8 cellular contexts compared by ENCODE assay signal in the genomic region with DNA sequence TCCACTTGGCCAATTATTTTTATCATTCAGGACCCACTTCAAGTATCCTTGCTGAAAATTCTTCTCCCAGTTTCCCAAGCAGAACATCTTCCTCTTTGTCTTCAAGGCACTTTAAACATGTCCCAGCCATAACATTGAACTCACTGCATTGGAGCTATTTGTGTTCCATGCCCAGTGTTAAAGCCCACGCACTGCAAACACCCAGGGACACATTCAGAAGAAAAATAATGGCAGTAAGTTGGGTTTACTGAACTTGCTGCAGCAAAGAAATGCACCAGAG. TPM values are rescaled to one million over a fixed set of nuclear protein-coding genes. Genes with fewer than 3 reads are reported as not detected.
DNase-seq lines count a peak whose midpoint lies in the region; ATAC-seq and TF ChIP-seq lines count a peak whose summit lies in the region.
"Had no signal": no experiment of that assay in that cellular context is flagged by ENCODE, and none has a peak within 500 bp of the region (broad histone marks: within the 10 kb centered on the region; RNA-seq: fewer than 3 reads in every experiment).

No MANE protein-coding gene starts in this region.

- H3K4me3 Mint-ChIP-seq in CD14-positive monocyte (no peak overlapping the region), natural killer cell (peak overlapping the region; percentile 5)

- H3K27ac Mint-ChIP-seq in CD14-positive monocyte = peak overlapping the region in 4 of 7 donors; percentile 13 to 26 (median 20)
- H3K27ac Mint-ChIP-seq in natural killer cell = peak overlapping the region; percentile 93 to 94

- H3K9me3 Mint-ChIP-seq in CD14-positive monocyte (no peaks in the 10 kb centered on the region), natural killer cell (no peaks in the 10 kb centered on the region)

- no peak for TF ChIP-seq CTCF in CD14-positive monocyte (IDR thresholded peaks at IDR 0.05)
- TF ChIP-seq CTCF in DOHH2 (IDR thresholded peaks at IDR 0.05; ENCODE audit: low read depth, low read length, poor library complexity, severe bottlenecking) = no peak
- TF ChIP-seq CTCF in body of pancreas (IDR thresholded peaks at IDR 0.05) = no peak
- TF ChIP-seq CTCF in natural killer cell (IDR thresholded peaks at IDR 0.05) = no peak
- no peak for TF ChIP-seq CTCF in GM20000 (IDR thresholded peaks at IDR 0.05; ENCODE audit: extremely low read depth, missing control alignments)
- TF ChIP-seq CTCF in psoas muscle (IDR thresholded peaks at IDR 0.05) = no peak

- 58 to 81% methylated on average over 1 of the region's 1 CpG for WGBS in body of pancreas, 2 donors
- 80 to 81% (median 80%) methylated on average over 1 of the region's 1 CpG for WGBS in psoas muscle, 3 donors

- no peaks in the 10 kb centered on the region for H3F3A ChIP-seq in DOHH2 (ENCODE audit: control insufficient read depth, insufficient read depth)

- H3K4me1 ChIP-seq in DOHH2 (ENCODE audit: control insufficient read depth, low read length) (peaks cover 40% of the 10 kb centered on the region), body of pancreas (peaks cover 46% of the 10 kb centered on the region), psoas muscle (peaks cover 32% of the 10 kb centered on the region)

- peaks cover 6% of the 10 kb centered on the region; the same call in 1 of the 2 replicates for H4K20me1 ChIP-seq in DOHH2 (ENCODE audit: control insufficient read depth, insufficient read depth, low read depth, low read length)

- no peak for TF ChIP-seq POLR2A in body of pancreas (IDR thresholded peaks at IDR 0.05)

- H3K4me1 Mint-ChIP-seq in CD14-positive monocyte (peaks cover 61% of the 10 kb centered on the region), natural killer cell (peaks cover 42 to 45% of the 10 kb centered on the region in 2 donors)

- no peaks in the 10 kb centered on the region for H3K9me2 ChIP-seq in DOHH2 (replicated peaks; ENCODE audit: control insufficient read depth, low read length)

- ATAC-seq in body of pancreas (no peak), natural killer cell (no peak), psoas muscle (no peak)

- H3K36me3 Mint-ChIP-seq in CD14-positive monocyte (peaks cover 0 to 3% of the 10 kb centered on the region in 2 donors), natural killer cell (no peaks in the 10 kb centered on the region)

- H3K79me2 ChIP-seq in DOHH2 (ENCODE audit: control insufficient read depth, low read length) = peaks cover 34% of the 10 kb centered on the region

- H3K4me2 ChIP-seq in DOHH2 (ENCODE audit: low read length) = peak overlapping the region; percentile 99; the same call in 1 of the 2 replicates

- H3K27ac ChIP-seq in DOHH2 (ENCODE audit: low read depth, low read length) (no peak overlapping the region), body of pancreas (peak overlapping the region in 3 of 4 donors; percentile 83 to 96 (median 95)), psoas muscle (no peak overlapping the region)

- no peak overlapping the region for H3K4me3 ChIP-seq in DOHH2 (ENCODE audit: low read length)
- H3K4me3 ChIP-seq in body of pancreas = no peak overlapping the region
- H3K4me3 ChIP-seq in psoas muscle = no peak overlapping the region
- H3K4me3 ChIP-seq: SJSA1 had no signal

- no peaks in the 10 kb centered on the region for H3K9me3 ChIP-seq in DOHH2 (ENCODE audit: control insufficient read depth, insufficient read depth, low read length)
- H3K9me3 ChIP-seq in body of pancreas = no peaks in the 10 kb centered on the region
- no peaks in the 10 kb centered on the region for H3K9me3 ChIP-seq in psoas muscle
- H3K9me3 ChIP-seq: SJSA1 had no signal

- H3K27me3 Mint-ChIP-seq in CD14-positive monocyte (ENCODE audit: low read depth in 3 of 3) (peaks cover 2 to 5% (median 5%) of the 10 kb centered on the region in 3 donors), natural killer cell (ENCODE audit: low read depth in 2 of 2) (no peaks in the 10 kb centered on the region)

- H3K27me3 ChIP-seq in DOHH2 (ENCODE audit: control insufficient read depth, low read length) = peaks cover 33% of the 10 kb centered on the region
- no peaks in the 10 kb centered on the region for H3K27me3 ChIP-seq in body of pancreas
- no peaks in the 10 kb centered on the region for H3K27me3 ChIP-seq in psoas muscle (ENCODE audit: insufficient read depth in 3 of 3, low read length in 2 of 3)
- H3K27me3 ChIP-seq: SJSA1 had no signal

- DNase-seq in CD14-positive monocyte (ENCODE audit: low spot score) (no peak), body of pancreas (no peak), natural killer cell (no peak), GM20000 (ENCODE audit: low spot score) (no peak), NCI-H526 treated with DMSO at 0.1 percent for 48 hours (lab: John Stamatoyannopoulos, UW) (no peak), psoas muscle (no peak)

- intact Hi-C loops in CD14-positive monocyte (cut with micrococcal nuclease) (loop anchor here (2.0 to 10.0 kb wide), 8 partner anchors 71 to 703 kb away; partner anchors contain the start of genes ENTPD6 (in 2 of the 2), PYGB (in 2 of the 2), ABHD12 (in 1 of the 2) and GINS1 (in 1 of the 2)), body of pancreas (cut with DNase I) (loop anchor here (10.0 kb wide), 1 partner anchor 201 kb away; the partner anchor contains the start of gene ENTPD6), natural killer cell (cut with micrococcal nuclease) (no loop called here), psoas muscle (cut with DNase I) (loop anchor here (1.0 to 5.0 kb wide), 4 partner anchors 71 to 403 kb away; no protein-coding TSS in a partner anchor)

- H3K36me3 ChIP-seq in DOHH2 (ENCODE audit: control insufficient read depth, low read length) (peaks cover 11% of the 10 kb centered on the region; the same call in 1 of the 2 replicates), body of pancreas (replicated peaks in 1 of 2; ENCODE audit: insufficient read depth in 1 of 2, low read depth in 2 of 2) (no peaks in the 10 kb centered on the region), psoas muscle (ENCODE audit: insufficient read depth in 1 of 2, low read depth in 1 of 2) (no peaks in the 10 kb centered on the region)
- H3K36me3 ChIP-seq: SJSA1 had no signal

RNA-seq across cellular contexts. Expression of gene APMAP, which starts 1.6 kb away (rescaled TPM):
- polyA plus RNA-seq in CD14-positive monocyte (10 to 100 TPM; 73.2 to 74.0 TPM), psoas muscle (10 to 100 TPM; 25.5 to 31.2 (median 30.3) TPM)
- total RNA-seq in body of pancreas (10 to 100 TPM; 38.9 to 51.4 TPM), natural killer cell (100 to 1,000 TPM; 205 to 212 (median 207) TPM), psoas muscle (10 to 100 TPM; 19.9 to 44.5 (median 24.2) TPM)

RNA-seq across cellular contexts. Expression of gene CST7, which starts 45.1 kb away (rescaled TPM):
- 1 to 10 TPM; 1.8 to 3.2 TPM for polyA plus RNA-seq in CD14-positive monocyte
- 1 to 10 TPM; 1.8 to 4.0 TPM for total RNA-seq in body of pancreas
- 100 to 1,000 TPM; 590 to 700 (median 619) TPM for total RNA-seq in natural killer cell
- total RNA-seq in psoas muscle = 1 to 10 TPM in 2 of 4 donors, under 1 TPM in 2; 0.50 to 1.2 (median 0.82) TPM
- under 1 TPM; 0.13 to 0.55 (median 0.31) TPM for polyA plus RNA-seq in psoas muscle
- total RNA-seq: SJSA1 had no signal

Comparison
In these comparisons a context has a peak if more than half of its experiments do, and no peak if none do; other contexts are left out.
1. H3K27ac ChIP-seq: peak in body of pancreas (3 of 4); none in DOHH2 (single experiment) and psoas muscle (single experiment).
2. RNA of gene CST7, which starts 45.1 kb away (total RNA-seq): 590 to 700 TPM in natural killer cell; 1.8 to 4.0 TPM in body of pancreas and 0.50 to 1.2 TPM in psoas muscle; every median in the first group is over 100 times any median in the second.